In genomic region chr1:182083851-182084486, GRCh38 we compare ENCODE assay signal across 20 cellular contexts. TPM values are rescaled to one million over a fixed set of nuclear protein-coding genes. Genes with fewer than 3 reads are reported as not detected.
DNase-seq lines count a peak whose midpoint lies in the region; ATAC-seq, FAIRE-seq and TF ChIP-seq lines count a peak whose summit lies in the region.
"Had no signal": no experiment of that assay in that cellular context is flagged by ENCODE, and none has a peak within 500 bp of the region (broad histone marks: within the 10 kb centered on the region; RNA-seq: fewer than 3 reads in every experiment).

No MANE protein-coding gene starts in this region.

- H3K9me3 Mint-ChIP-seq in type B pancreatic cell = no peaks in the 10 kb centered on the region
- H3K9me3 Mint-ChIP-seq in CD4-positive, alpha-beta memory T cell = no peaks in the 10 kb centered on the region

- in situ Hi-C loops in HepG2 (cut with HindIII; ENCODE audit: extremely low pct_ligation_motif_present, low pct_unique_long_range_greater_than_20kb) = loop anchor here (5.0 to 25.0 kb wide), 2 partner anchors 313 to 703 kb away; partner anchors contain the start of gene NPL

- no TSS peak for BruUV-seq in HepG2 (replicated peaks; lab: Mats Ljungman, UMichigan)

- H3K36me3 ChIP-seq in adipocyte (ENCODE audit: control insufficient read depth, insufficient read depth, low read length, severe bottlenecking) (no peaks in the 10 kb centered on the region), HepG2 (replicated peaks in 1 of 2; ENCODE audit: control insufficient read depth in 1 of 2, insufficient read depth in 2 of 2, low read length in 2 of 2) (no peaks in the 10 kb centered on the region)
- H3K36me3 ChIP-seq in CD4-positive, alpha-beta memory T cell (ENCODE audit: insufficient read depth, low read length) = no peaks in the 10 kb centered on the region
- H3K36me3 ChIP-seq: ascending aorta, BLaER1, gastrocnemius medialis, prostate gland, tibial artery had no signal

- H3K4me2 ChIP-seq in HepG2 (ENCODE audit: low read depth, low read length) = no peak overlapping the region

- H3K27me3 ChIP-seq in adipocyte (replicated peaks; ENCODE audit: control insufficient read depth, insufficient read depth, low read length) (peaks cover 10% of the 10 kb centered on the region), HepG2 (ENCODE audit: control insufficient read depth in 1 of 2, insufficient read depth in 2 of 2, low read length in 2 of 2) (peaks cover 2 to 6% of the 10 kb centered on the region in 2 experiments; a peak in 2 of 5 replicates)
- no peaks in the 10 kb centered on the region for H3K27me3 ChIP-seq in CD4-positive, alpha-beta memory T cell (ENCODE audit: insufficient read depth, low read length)
- H3K27me3 ChIP-seq: ascending aorta, BLaER1, gastrocnemius medialis, tibial artery had no signal

- H3K4me1 Mint-ChIP-seq in type B pancreatic cell (ENCODE audit: unreplicated experiment) = peaks cover 10% of the 10 kb centered on the region
- peaks cover 25 to 43% (median 40%) of the 10 kb centered on the region in 4 donors for H3K4me1 Mint-ChIP-seq in CD4-positive, alpha-beta memory T cell

- no peak overlapping the region for H3K27ac ChIP-seq in HepG2 (ENCODE audit: extremely low read length, insufficient read depth, low read length)
- no peak overlapping the region for H3K27ac ChIP-seq in CD4-positive, alpha-beta memory T cell (ENCODE audit: low read depth, low read length)
- H3K27ac ChIP-seq: ascending aorta, BLaER1, tibial artery had no signal

- H3K9me3 ChIP-seq in adipocyte (ENCODE audit: control insufficient read depth, low read length) (no peaks in the 10 kb centered on the region), HepG2 (ENCODE audit: low read length) (no peaks in the 10 kb centered on the region)
- no peaks in the 10 kb centered on the region for H3K9me3 ChIP-seq in CD4-positive, alpha-beta memory T cell (ENCODE audit: control insufficient read depth in 1 of 2, low read length in 2 of 2)
- H3K9me3 ChIP-seq: ascending aorta, BLaER1, gastrocnemius medialis, prostate gland, tibial artery had no signal

- POLR2A ChIA-PET in HepG2 (lab: Yijun Ruan, JAX) = no interaction called here
- POLR2A ChIA-PET in CD4-positive, alpha-beta memory T cell (lab: Charles Lee; ENCODE audit: partially characterized antibody) = interaction anchor here (2.7 kb wide), 1 partner anchor 59 kb away, joined by 8 read pairs; no protein-coding TSS in a partner anchor

- no peak for TF ChIP-seq EP300 in HepG2 (IDR thresholded peaks at IDR 0.05; ENCODE audit: low read depth in 2 of 2, low read length in 2 of 2)
- no peak for TF ChIP-seq EP300 in HepG2 (CRISPR knock-in tag; IDR thresholded peaks at IDR 0.05; ENCODE audit: borderline replicate concordance)

- H3K79me2 ChIP-seq in HepG2 (ENCODE audit: insufficient read depth, low read length) = no peaks in the 10 kb centered on the region

- H3K27ac Mint-ChIP-seq in type B pancreatic cell = peak overlapping the region; percentile 7
- H3K27ac Mint-ChIP-seq in CD4-positive, alpha-beta memory T cell = peak overlapping the region in 2 of 7 donors; percentile 59 to 64

- TF ChIP-seq POLR2A in HepG2 (IDR thresholded peaks at IDR 0.05; ENCODE audit: insufficient read depth in 1 of 2, low read depth in 2 of 2, low read length in 2 of 2) = no peak

- peak; percentile 26 for ATAC-seq in HepG2

- CTCF ChIA-PET in HepG2 (lab: Yijun Ruan, JAX; ENCODE audit: low intra/inter-chr PET ratio, low total read pairs) = interaction anchor here (1.0 to 2.5 kb wide), 8 partner anchors 59 to 703 kb away, joined by 3 to 51 read pairs (median 5); partner anchors contain the start of gene GLUL
- CTCF ChIA-PET in CD4-positive, alpha-beta memory T cell (lab: Charles Lee; ENCODE audit: partially characterized antibody) = interaction anchor here (0.6 to 9.2 kb wide), 10 partner anchors 8 to 1228 kb away, joined by 3 to 189 read pairs (median 8); partner anchors contain the start of genes GLUL and TEDDM1

- DNase-seq in SKM-1 treated with dmso at 0.1 percent for 144 hours (lab: John Stamatoyannopoulos, UW; ENCODE audit: unreplicated experiment) (peak; percentile 34), SKM-1 (lab: John Stamatoyannopoulos, UW; ENCODE audit: unreplicated experiment) (no peak), adipocyte (ENCODE audit: low read depth) (no peak), HepG2 (ENCODE audit: low spot score) (no peak), type B pancreatic cell (ENCODE audit: extremely low spot score, unreplicated experiment) (no peak), NCI-H1417 treated with DMSO at 0.1 percent for 48 hours (lab: John Stamatoyannopoulos, UW) (no peak)
- no peak for DNase-seq in activated naive CD4-positive, alpha-beta T cell treated with Interleukin-2 at 50 U/mL for 16 hours
- DNase-seq in CD4-positive, alpha-beta memory T cell = no peak
- DNase-seq: 8988T, activated gamma-delta T cell, gastrocnemius medialis, SHP77 treated with DMSO at 0.1 percent for 48 hours had no signal

- no peak overlapping the region for H3K4me3 Mint-ChIP-seq in type B pancreatic cell
- no peak overlapping the region for H3K4me3 Mint-ChIP-seq in CD4-positive, alpha-beta memory T cell

- TF ChIP-seq CTCF in HepG2 (CRISPR knock-in tag; IDR thresholded peaks at IDR 0.05) (no peak), type B pancreatic cell (conservative IDR thresholded peaks at IDR 0.05) (no peak)

- H4K20me1 ChIP-seq in HepG2 (ENCODE audit: insufficient read depth, low read length) = no peaks in the 10 kb centered on the region
- H4K20me1 ChIP-seq: BLaER1 had no signal

- 12% methylated on average over 3 of the region's 3 CpGs for WGBS in HepG2 (ENCODE audit: low lambda C conversion rate)

- no peak for TF ChIP-seq RAD21 in HepG2 (CRISPR knock-in tag; IDR thresholded peaks at IDR 0.05)

- H3K27me3 Mint-ChIP-seq in type B pancreatic cell = no peaks in the 10 kb centered on the region
- H3K27me3 Mint-ChIP-seq in CD4-positive, alpha-beta memory T cell = no peaks in the 10 kb centered on the region

- no peak overlapping the region for H2AFZ ChIP-seq in HepG2 (ENCODE audit: low read length)

- peaks cover 21% of the 10 kb centered on the region for H3K4me1 ChIP-seq in adipocyte (ENCODE audit: control insufficient read depth, insufficient read depth, low read length)
- peaks cover 10% of the 10 kb centered on the region for H3K4me1 ChIP-seq in HepG2 (ENCODE audit: insufficient read depth, low read length)
- H3K4me1 ChIP-seq in CD4-positive, alpha-beta memory T cell (ENCODE audit: insufficient read depth, low read length) = peaks cover 44% of the 10 kb centered on the region
- H3K4me1 ChIP-seq: ascending aorta, prostate gland had no signal

- H3K4me3 ChIP-seq in adipocyte (ENCODE audit: low read length) (no peak overlapping the region), HepG2 (replicated peaks in 1 of 3; ENCODE audit: insufficient read depth in 1 of 3, low read depth in 2 of 3, low read length in 3 of 3) (no peak overlapping the region)
- H3K4me3 ChIP-seq in CD4-positive, alpha-beta memory T cell (ENCODE audit: low read length in 2 of 2) = no peak overlapping the region
- H3K4me3 ChIP-seq: ascending aorta, BLaER1, gastrocnemius medialis, prostate gland, tibial artery had no signal

- intact Hi-C loops in HepG2 (cut with micrococcal nuclease; ENCODE audit: unreplicated experiment) = loop anchor here (1.0 to 10.0 kb wide), 3 partner anchors 165 to 362 kb away; no protein-coding TSS in a partner anchor
- intact Hi-C loops in CD4-positive, alpha-beta memory T cell (cut with micrococcal nuclease) = loop anchor here (2.0 kb wide), 1 partner anchor 511 kb away; no protein-coding TSS in a partner anchor

- H3K9ac ChIP-seq in adipocyte (ENCODE audit: low read length) = peak overlapping the region; percentile 72
- no peak overlapping the region for H3K9ac ChIP-seq in HepG2 (ENCODE audit: insufficient read depth, low read depth, low read length)
- H3K9ac ChIP-seq: BLaER1 had no signal

- FAIRE-seq in HepG2 (lab: Jason Lieb, UNC) = no peak
- FAIRE-seq: HTR-8/SVneo had no signal

- no peaks in the 10 kb centered on the region for H3K36me3 Mint-ChIP-seq in type B pancreatic cell
- H3K36me3 Mint-ChIP-seq in CD4-positive, alpha-beta memory T cell = no peaks in the 10 kb centered on the region

TF ChIP-seq in HepG2, 621 proteins besides CTCF, POLR2A, EP300 and RAD21 (continues in another document):
- no peak for TF ChIP-seq ZNF138 (CRISPR knock-in tag; IDR thresholded peaks at IDR 0.05; ENCODE audit: low read depth)
- TF ChIP-seq ONECUT2 (CRISPR knock-in tag; IDR thresholded peaks at IDR 0.05) = no peak
- no peak for TF ChIP-seq XBP1 (CRISPR knock-in tag; IDR thresholded peaks at IDR 0.05)
- TF ChIP-seq MEF2D (CRISPR knock-in tag; IDR thresholded peaks at IDR 0.05) = no peak

RNA-seq across cellular contexts. Expression of gene ZNF648, which starts 22.5 kb away (rescaled TPM):
- 0.13 and 0.14 TPM in 2 replicates for total RNA-seq in HepG2 (2016; rRNA removed; fragmentation: Illumina TruSeq; extraction: Trizol)
- not detected in 2 replicates for total RNA-seq in HepG2 (2016; cell fraction: cytosol; rRNA removed; fragmentation: Illumina TruSeq; extraction: Trizol; ENCODE audit: low read depth)
- total RNA-seq in HepG2 (2016; cell fraction: insoluble cytoplasmic fraction; rRNA removed; fragmentation: Illumina TruSeq; extraction: Trizol) = 0.13 and 0.19 TPM in 2 replicates
- total RNA-seq in HepG2 (2016; cell fraction: membrane; rRNA removed; fragmentation: Illumina TruSeq; extraction: Trizol) = 0.03 TPM in 1 of 2 replicates, not detected in the other
- 0.34 and 0.41 TPM in 2 replicates for total RNA-seq in HepG2 (2016; cell fraction: nucleus; rRNA removed; fragmentation: Illumina TruSeq; extraction: Trizol)
- polyA plus RNA-seq in HepG2 (2011; rRNA removed) = 0.37 and 0.43 TPM in 2 replicates
- polyA plus RNA-seq in HepG2 (2011; cell fraction: cytosol; rRNA removed) = 0.17 and 0.25 TPM in 2 replicates
- polyA plus RNA-seq in HepG2 (2011; cell fraction: nucleus; rRNA removed) = 1.4 and 1.7 TPM in 2 replicates
- 0.37 and 0.47 TPM in 2 replicates for polyA plus RNA-seq in HepG2 (2012)
- polyA plus RNA-seq in HepG2 (2016; cell fraction: cytosol; fragmentation: Illumina TruSeq; extraction: Trizol; ENCODE audit: low read depth) = not detected in 2 replicates
- polyA plus RNA-seq in HepG2 (2016; cell fraction: insoluble cytoplasmic fraction; fragmentation: Illumina TruSeq; extraction: Trizol; ENCODE audit: low read depth) = 0.05 TPM in 1 of 2 replicates, not detected in the other
- not detected in 2 replicates for polyA plus RNA-seq in HepG2 (2016; cell fraction: membrane; fragmentation: Illumina TruSeq; extraction: Trizol; ENCODE audit: low read depth)
- polyA plus RNA-seq in HepG2 (2016; cell fraction: nucleus; fragmentation: Illumina TruSeq; extraction: Trizol; ENCODE audit: insufficient read depth, low read depth) = 0.32 and 0.33 TPM in 2 replicates
- polyA minus RNA-seq in HepG2 (2011; rRNA and poly(A)+ RNA removed; ENCODE audit: low replicate concordance) = 2.6 TPM in 1 of 2 replicates, not detected in the other
- polyA minus RNA-seq in HepG2 (2011; cell fraction: cytosol; rRNA and poly(A)+ RNA removed) = 0.35 and 0.69 TPM in 2 replicates
- 1.9 and 2.0 TPM in 2 replicates for polyA minus RNA-seq in HepG2 (2011; cell fraction: nucleus; rRNA and poly(A)+ RNA removed)
- 0.10 and 0.34 TPM in 2 replicates for total RNA-seq in type B pancreatic cell (ENCODE audit: low replicate concordance)
- not detected for total RNA-seq in CD4-positive, alpha-beta memory T cell
- polyA plus RNA-seq in CD4-positive, alpha-beta memory T cell = not detected
- total RNA-seq: ascending aorta; chondrocyte; OCI-LY7; T-helper 2 cell treated with Interferon-gamma antibody and Interleukin-4, amounts not matched to agents 100 ng/mL and 5 ng/mL, for 36 hours had no signal
